In the genomic region with DNA sequence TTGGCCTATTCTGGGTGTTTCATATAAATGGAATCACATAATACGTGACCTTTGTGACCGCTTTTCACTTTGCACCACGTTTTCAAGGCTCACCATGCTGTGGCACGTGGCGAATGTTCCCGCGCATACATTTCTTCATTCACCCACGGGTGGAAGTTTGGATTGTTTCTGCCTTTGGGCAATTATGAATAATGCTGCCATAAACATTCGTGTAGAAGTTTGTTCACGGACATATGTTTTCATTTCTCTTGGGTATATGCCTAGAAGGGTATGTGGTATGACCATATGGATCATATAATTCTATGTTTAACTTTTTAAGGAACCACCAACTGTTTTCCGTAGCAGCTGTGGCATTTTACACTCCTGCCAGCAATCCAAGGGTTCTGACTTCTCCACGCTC, we compare ENCODE assay signal across 15 cellular contexts.
"Had no signal": no experiment of that assay in that cellular context is flagged by ENCODE, and none has a peak within 500 bp of the region (broad histone marks: within the 10 kb centered on the region; RNA-seq: fewer than 3 reads in every experiment).

No MANE protein-coding gene starts in this region.

- DNase-seq: activated CD4-positive, alpha-beta T cell treated with anti-CD3 and anti-CD28 coated beads, Interleukin-2, amount 50 U/mL, for 1 hour; activated naive CD4-positive, alpha-beta T cell treated with anti-CD3 and anti-CD28 coated beads, Interleukin-2, amount 50 U/mL, for 16 hours; activated T-cell treated with anti-CD3 and anti-CD28 coated beads, Interleukin-2, amount 50 U/mL, for 1 hour; caudate nucleus; cortex of kidney; effector memory CD4-positive, alpha-beta T cell; islet precursor cell; mesenchymal stem cell; retina; stimulated activated CD4-positive, alpha-beta T cell treated with anti-CD3 and anti-CD28 coated beads, Interleukin-4, amount 100 ng/mL, for 1 hour; stimulated activated CD8-positive, alpha-beta memory T cell treated with anti-CD3 and anti-CD28 coated beads, Interleukin-4, amount 100 ng/mL, for 48 hours; stomach; T-helper 2 cell had no signal

- H3K4me3 ChIP-seq: stomach had no signal

- ATAC-seq: left lobe of liver had no signal

- H3K4me1 ChIP-seq: parathyroid adenoma, stomach had no signal

- H3K27ac ChIP-seq: parathyroid adenoma, stomach had no signal

- H3K27me3 ChIP-seq: stomach had no signal
